Comparison of ENCODE assay signal across 23 cellular contexts in the genomic region with DNA sequence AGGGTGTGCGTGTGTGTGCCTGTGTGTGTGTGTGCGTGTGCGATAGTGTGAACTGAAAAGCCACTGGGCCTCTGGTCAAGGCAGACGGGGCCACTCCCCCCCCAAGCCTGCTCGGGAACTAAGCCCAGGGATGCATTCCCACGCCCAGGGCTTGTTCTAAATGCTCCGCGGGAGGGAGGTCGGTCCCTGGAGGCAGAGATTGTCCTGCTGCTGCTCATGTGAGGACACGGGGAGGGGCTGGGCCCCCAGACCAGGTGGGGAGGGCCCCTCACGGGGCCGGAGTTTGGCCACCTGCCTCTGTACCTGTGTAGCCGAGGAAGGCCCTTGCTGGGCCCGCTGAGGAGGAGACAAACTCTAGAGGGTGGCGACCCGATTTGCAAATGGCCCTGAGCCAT.
DNase-seq lines count a peak whose midpoint lies in the region; ATAC-seq, FAIRE-seq and TF ChIP-seq lines count a peak whose summit lies in the region.
"Had no signal": no experiment of that assay in that cellular context is flagged by ENCODE, and none has a peak within 500 bp of the region (broad histone marks: within the 10 kb centered on the region; RNA-seq: fewer than 3 reads in every experiment).

No MANE protein-coding gene starts in this region.

- FAIRE-seq in kidney (lab: Jason Lieb, UNC): no peak
- FAIRE-seq: endothelial cell of umbilical vein, RCC 7860 had no signal

- H3K4me3 ChIP-seq in esophagus muscularis mucosa: peak overlapping the region in 2 of 4 donors; percentile 14 to 23
- H3K4me3 ChIP-seq in kidney (ENCODE audit: low read length in 2 of 2): no peak overlapping the region

- no peak for TF ChIP-seq EP300 in esophagus muscularis mucosa (IDR thresholded peaks at IDR 0.05)

- peak; percentile 62 for DNase-seq in Right ventricle myocardium inferior (ENCODE audit: missing footprints)
- no peak for DNase-seq in cardiac septum (ENCODE audit: low spot score)
- DNase-seq in esophagus muscularis mucosa (ENCODE audit: extremely low spot score): no peak
- peak; percentile 63 for DNase-seq in kidney
- no peak for DNase-seq in activated effector memory CD4-positive, alpha-beta T cell treated with anti-CD3 and anti-CD28 coated beads, Interleukin-2, amount 50 U/mL, for 16 hours
- DNase-seq in NK-92 treated with Interleukin-12 subunit alpha and Interleukin-12 subunit beta, amount 100 ng/mL, for 24 hours (lab: John Stamatoyannopoulos, UW): no peak
- no peak for DNase-seq in D341Med (ENCODE audit: low spot score)
- DNase-seq: activated CD8-positive, alpha-beta T cell treated with anti-CD3 and anti-CD28 coated beads for 36 hours; activated gamma-delta T cell; activated naive CD8-positive, alpha-beta T cell treated with anti-CD3 and anti-CD28 coated beads, Interleukin-2, amount 50 U/mL, for 24 hours; HCEC 1CT; mesenchymal stem cell; NCI-H1105; NCI-H2029 treated with DMSO at 0.1 percent for 48 hours; NCI-H526; stimulated activated naive CD4-positive, alpha-beta T cell treated with Interleukin-2 at 50 U/mL for 16 hours; T-helper 1 cell had no signal

- H3K36me3 ChIP-seq in esophagus muscularis mucosa (no peaks in the 10 kb centered on the region), kidney (ENCODE audit: control insufficient read depth in 1 of 2, insufficient read depth in 2 of 2, low read length in 2 of 2) (no peaks in the 10 kb centered on the region)
- H3K36me3 ChIP-seq: neutrophil had no signal

- H3K27ac ChIP-seq in esophagus muscularis mucosa (replicated peaks in 1 of 4) (peak overlapping the region in 3 of 4 donors; percentile 48 to 73 (median 61)), kidney (ENCODE audit: low read depth in 2 of 2, low read length in 2 of 2) (no peak overlapping the region)
- H3K27ac ChIP-seq: 22Rv1, neutrophil had no signal

- H3K4me1 ChIP-seq in esophagus muscularis mucosa (peaks cover 6 to 22% (median 16%) of the 10 kb centered on the region in 4 donors), kidney (ENCODE audit: control insufficient read depth in 1 of 2, insufficient read depth in 1 of 2, low read depth in 1 of 2, low read length in 2 of 2) (no peaks in the 10 kb centered on the region)

- 48% methylated on average over 16 of the region's 16 CpGs for WGBS in esophagus muscularis mucosa

- ATAC-seq in Right ventricle myocardium inferior (peak; percentile 21), GM18511 (IDR thresholded peaks at IDR 0.05; ENCODE audit: unreplicated experiment) (no peak)
- ATAC-seq: activated CD4-positive, CD25-positive, alpha-beta regulatory T cell treated with anti-CD3 and anti-CD28 coated beads, Interleukin-2, amount 50 U/mL, for 24 hours; activated CD8-positive, alpha-beta T cell treated with anti-CD3 and anti-CD28 coated beads for 36 hours; activated naive CD8-positive, alpha-beta T cell treated with anti-CD3 and anti-CD28 coated beads, Interleukin-2, amount 50 U/mL, for 24 hours had no signal

- no peak for TF ChIP-seq POLR2A in esophagus muscularis mucosa (IDR thresholded peaks at IDR 0.05; ENCODE audit: low read depth)

- H3K9me3 ChIP-seq in esophagus muscularis mucosa (no peaks in the 10 kb centered on the region), kidney (ENCODE audit: control insufficient read depth in 1 of 2, low read length in 2 of 2) (no peaks in the 10 kb centered on the region)
- H3K9me3 ChIP-seq: neutrophil had no signal

- intact Hi-C loops in Right ventricle myocardium inferior (cut with DNase I) (no loop called here), cardiac septum (cut with DNase I) (no loop called here), esophagus muscularis mucosa (cut with DNase I) (no loop called here), kidney (cut with DNase I) (no loop called here)

- no peak for TF ChIP-seq CTCF in esophagus muscularis mucosa (IDR thresholded peaks at IDR 0.05)
- no peak for TF ChIP-seq CTCF in kidney (IDR thresholded peaks at IDR 0.05; ENCODE audit: borderline replicate concordance, extremely low read depth, insufficient read depth)

- no peak overlapping the region for H3K9ac ChIP-seq in kidney (ENCODE audit: low read length in 2 of 2)

- H3K27me3 ChIP-seq in esophagus muscularis mucosa: peaks cover 0 to 36% (median 0%) of the 10 kb centered on the region in 4 donors
- H3K27me3 ChIP-seq: neutrophil had no signal

Comparison
In these comparisons a context has a peak if more than half of its experiments do, and no peak if none do; other contexts are left out.
1. DNase-seq: peak in Right ventricle myocardium inferior (single experiment) and kidney (single experiment); none in cardiac septum (single experiment), esophagus muscularis mucosa (single experiment), activated effector memory CD4-positive, alpha-beta T cell treated with anti-CD3 and anti-CD28 coated beads, Interleukin-2, amount 50 U/mL, for 16 hours (single experiment), NK-92 treated with Interleukin-12 subunit alpha and Interleukin-12 subunit beta, amount 100 ng/mL, for 24 hours (single experiment) and D341Med (single experiment).
2. H3K27ac ChIP-seq: peak in esophagus muscularis mucosa (3 of 4); none in kidney (0 of 2).